Comparison of ENCODE assay signal across 1 cellular context in genomic region chr5:80194470-80194869, GRCh38.
TF ChIP-seq lines count a peak whose summit lies in the region.

No MANE protein-coding gene starts in this region.

TF ChIP-seq in GM23338, 12 proteins besides CTCF, POLR2A, EP300 and RAD21:
- TF ChIP-seq EZH2 (IDR thresholded peaks at IDR 0.05; ENCODE audit: low read depth, unreplicated experiment) (no peak), ZNF114 (CRISPR knock-in tag; IDR thresholded peaks at IDR 0.05) (no peak), NANOG (IDR thresholded peaks at IDR 0.05; ENCODE audit: borderline replicate concordance) (no peak)
- TF ChIP-seq, protein P1, sequence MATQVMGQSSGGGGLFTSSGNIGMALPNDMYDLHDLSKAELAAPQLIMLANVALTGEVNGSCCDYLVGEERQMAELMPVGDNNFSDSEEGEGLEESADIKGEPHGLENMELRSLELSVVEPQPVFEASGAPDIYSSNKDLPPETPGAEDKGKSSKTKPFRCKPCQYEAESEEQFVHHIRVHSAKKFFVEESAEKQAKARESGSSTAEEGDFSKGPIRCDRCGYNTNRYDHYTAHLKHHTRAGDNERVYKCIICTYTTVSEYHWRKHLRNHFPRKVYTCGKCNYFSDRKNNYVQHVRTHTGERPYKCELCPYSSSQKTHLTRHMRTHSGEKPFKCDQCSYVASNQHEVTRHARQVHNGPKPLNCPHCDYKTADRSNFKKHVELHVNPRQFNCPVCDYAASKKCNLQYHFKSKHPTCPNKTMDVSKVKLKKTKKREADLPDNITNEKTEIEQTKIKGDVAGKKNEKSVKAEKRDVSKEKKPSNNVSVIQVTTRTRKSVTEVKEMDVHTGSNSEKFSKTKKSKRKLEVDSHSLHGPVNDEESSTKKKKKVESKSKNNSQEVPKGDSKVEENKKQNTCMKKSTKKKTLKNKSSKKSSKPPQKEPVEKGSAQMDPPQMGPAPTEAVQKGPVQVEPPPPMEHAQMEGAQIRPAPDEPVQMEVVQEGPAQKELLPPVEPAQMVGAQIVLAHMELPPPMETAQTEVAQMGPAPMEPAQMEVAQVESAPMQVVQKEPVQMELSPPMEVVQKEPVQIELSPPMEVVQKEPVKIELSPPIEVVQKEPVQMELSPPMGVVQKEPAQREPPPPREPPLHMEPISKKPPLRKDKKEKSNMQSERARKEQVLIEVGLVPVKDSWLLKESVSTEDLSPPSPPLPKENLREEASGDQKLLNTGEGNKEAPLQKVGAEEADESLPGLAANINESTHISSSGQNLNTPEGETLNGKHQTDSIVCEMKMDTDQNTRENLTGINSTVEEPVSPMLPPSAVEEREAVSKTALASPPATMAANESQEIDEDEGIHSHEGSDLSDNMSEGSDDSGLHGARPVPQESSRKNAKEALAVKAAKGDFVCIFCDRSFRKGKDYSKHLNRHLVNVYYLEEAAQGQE (IDR thresholded peaks at IDR 0.05; ENCODE audit: unreplicated experiment), result no peak
